In the genomic region with DNA sequence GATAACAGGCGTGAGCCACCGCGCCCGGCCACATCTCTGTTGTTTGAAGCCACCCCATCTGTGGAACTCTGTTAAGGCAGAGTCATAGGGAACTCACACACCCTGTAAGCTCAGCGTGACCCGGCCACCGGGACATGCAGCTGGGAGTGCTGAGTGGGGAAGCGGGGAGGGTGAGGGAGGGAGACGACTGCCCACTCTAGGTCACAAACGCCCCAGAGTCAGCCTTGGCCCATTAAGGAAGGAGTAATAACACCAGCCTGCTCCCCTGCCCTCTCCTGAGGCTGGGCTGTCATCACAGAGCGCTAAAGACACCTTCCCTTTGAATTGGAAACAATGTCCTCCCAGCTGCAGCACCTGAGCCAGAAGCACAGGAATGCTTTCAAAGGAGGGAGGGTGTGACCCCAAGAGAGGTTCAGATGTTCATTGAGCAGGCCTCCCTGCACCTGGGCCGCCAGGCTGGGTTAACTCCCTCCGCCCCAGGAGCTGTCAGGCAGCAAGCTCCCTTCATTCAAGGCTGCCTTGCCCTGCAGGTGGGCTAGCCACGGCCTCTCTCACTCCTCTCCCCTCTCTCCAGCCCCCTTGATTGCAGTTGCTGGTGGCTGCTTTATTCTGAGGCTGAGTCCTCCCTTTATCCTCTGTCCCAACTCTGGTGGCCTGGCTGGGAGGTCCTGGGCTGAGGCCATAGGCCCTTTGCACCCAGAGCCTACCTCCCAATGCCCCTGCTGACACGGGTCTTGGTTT, we compare ENCODE assay signal across 19 cellular contexts.
A peak's percentile ranks its signal among the peaks of the same experiment; 100 is the strongest.
DNase-seq lines count a peak whose midpoint lies in the region; TF ChIP-seq lines count a peak whose summit lies in the region.
"Had no signal": no experiment of that assay in that cellular context is flagged by ENCODE, and none has a peak within 500 bp of the region (broad histone marks: within the 10 kb centered on the region; RNA-seq: fewer than 3 reads in every experiment).

No MANE protein-coding gene starts in this region.

- H3K4me1 ChIP-seq in thyroid gland, result peaks cover 0 to 5% of the 10 kb centered on the region in 2 donors
- H3K4me1 ChIP-seq: psoas muscle had no signal

- no peak overlapping the region for H3K27ac ChIP-seq in thyroid gland
- H3K27ac ChIP-seq: BLaER1 treated with 17β-estradiol and CSF1 and Interleukin-3, amounts not matched to agents 10 nM and 100 nM; epithelial cell of prostate; psoas muscle had no signal

- H3K36me3 ChIP-seq in thyroid gland, result no peaks in the 10 kb centered on the region
- H3K36me3 ChIP-seq: BLaER1 treated with 17β-estradiol and CSF1 and Interleukin-3, amounts not matched to agents 10 nM and 100 nM had no signal

- no peak for TF ChIP-seq POLR2A in thyroid gland (IDR thresholded peaks at IDR 0.05)

- no peaks in the 10 kb centered on the region for H3K27me3 ChIP-seq in thyroid gland

- peak; percentile 52 for DNase-seq in NCI-H146 (lab: John Stamatoyannopoulos, UW)
- no peak for DNase-seq in NCI-H146 treated with DMSO at 0.1 percent for 48 hours (lab: John Stamatoyannopoulos, UW; ENCODE audit: unreplicated experiment)
- DNase-seq in NCI-H2227 treated with DMSO at 0.1 percent for 48 hours (lab: John Stamatoyannopoulos, UW), result peak; percentile 67
- DNase-seq in iPS-NIHi11 (ENCODE audit: low spot score), result peak; percentile 72
- peak; percentile 53 for DNase-seq in retina
- no peak for DNase-seq in DMS53 (lab: John Stamatoyannopoulos, UW)
- no peak for DNase-seq in NCI-H2081 (lab: John Stamatoyannopoulos, UW)
- no peak for DNase-seq in thyroid gland
- DNase-seq: activated B cell treated with CpG ODN at 0.5 μM for 24 hours, activated gamma-delta T cell treated with Interleukin-2 at 50 U/mL for 16 hours, anterior cingulate cortex, Kasumi-1, NCI-H1105, NCI-H510A, T-helper 2 cell had no signal

- WGBS in thyroid gland, 2 donors, result 81% methylated on average over 12 to 13 of the region's 15 CpGs

- intact Hi-C loops in thyroid gland (cut with DNase I), result no loop called here

- no peaks in the 10 kb centered on the region for H3K9me3 ChIP-seq in thyroid gland
- H3K9me3 ChIP-seq: BLaER1 treated with 17β-estradiol and CSF1 and Interleukin-3, amounts not matched to agents 10 nM and 100 nM; psoas muscle had no signal

- H3K4me3 ChIP-seq in thyroid gland (replicated peaks in 1 of 3), result no peak overlapping the region
- H3K4me3 ChIP-seq: BLaER1 treated with 17β-estradiol and CSF1 and Interleukin-3, amounts not matched to agents 10 nM and 100 nM; lung; psoas muscle had no signal

- TF ChIP-seq CTCF in thyroid gland (IDR thresholded peaks at IDR 0.05), result no peak

Comparison
In these comparisons a context has a peak if more than half of its experiments do, and no peak if none do; other contexts are left out.
1. DNase-seq: peak in NCI-H146 (single experiment), NCI-H2227 treated with DMSO at 0.1 percent for 48 hours (single experiment), iPS-NIHi11 (single experiment) and retina (single experiment); none in NCI-H146 treated with DMSO at 0.1 percent for 48 hours (single experiment), DMS53 (single experiment), NCI-H2081 (0 of 2) and thyroid gland (0 of 2).